Comparison of ENCODE assay signal across 17 cellular contexts in the genomic region with DNA sequence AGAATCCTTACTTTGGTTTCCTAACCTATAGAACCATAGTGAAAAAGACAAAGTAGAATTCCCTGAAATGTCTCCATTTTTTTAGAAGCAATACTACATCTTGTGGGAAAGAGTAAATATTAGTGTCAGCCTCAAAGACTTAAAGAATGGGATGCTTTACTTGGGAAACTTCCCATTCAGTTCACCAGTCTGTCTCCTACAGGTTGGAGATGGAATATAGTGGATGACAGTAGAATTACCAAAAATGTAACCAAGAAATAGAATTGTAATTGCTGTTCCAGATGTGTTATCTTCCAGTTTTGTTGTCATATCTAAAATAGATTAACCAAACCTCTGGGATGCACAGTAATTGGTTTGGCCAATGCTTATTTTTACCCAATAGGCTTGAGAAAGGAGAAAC.
DNase-seq lines count a peak whose midpoint lies in the region; ATAC-seq and TF ChIP-seq lines count a peak whose summit lies in the region.
"Had no signal": no experiment of that assay in that cellular context is flagged by ENCODE, and none has a peak within 500 bp of the region (broad histone marks: within the 10 kb centered on the region; RNA-seq: fewer than 3 reads in every experiment).

No MANE protein-coding gene starts in this region.

- H3K27ac ChIP-seq in C4-2B (no peak overlapping the region), HCT116 (ENCODE audit: low read depth, low read length) (no peak overlapping the region), endodermal cell (ENCODE audit: low read depth, low read length) (no peak overlapping the region), osteoblast (ENCODE audit: low read depth, low read length) (no peak overlapping the region), coronary artery (no peak overlapping the region)
- H3K27ac ChIP-seq: HL-60 had no signal

- POLR2A ChIA-PET in HCT116 (lab: Charles Lee), result no interaction called here

- intact Hi-C loops in HCT116 (cut with micrococcal nuclease), result no loop called here

- H3K9ac ChIP-seq in HCT116 (ENCODE audit: low read length) (no peak overlapping the region), endodermal cell (ENCODE audit: extremely low read depth, low read length, poor library complexity, severe bottlenecking) (no peak overlapping the region)

- H3K4me3 Mint-ChIP-seq in endodermal cell (no peak overlapping the region), neural crest cell (no peak overlapping the region)
- H3K4me3 Mint-ChIP-seq: CD14-positive monocyte; CD8-positive, alpha-beta T cell had no signal

- DNase-seq in HCT116 (ENCODE audit: low read depth, low spot score) (no peak), endodermal cell (no peak), neural crest cell (ENCODE audit: low read depth, low spot score) (no peak), osteoblast (ENCODE audit: insufficient read length, low spot score, missing footprints) (no peak), NCI-H2107 treated with DMSO at 0.1 percent for 48 hours (lab: John Stamatoyannopoulos, UW; ENCODE audit: unreplicated experiment) (no peak), DMS53 (lab: John Stamatoyannopoulos, UW) (no peak), coronary artery (ENCODE audit: low spot score) (no peak)
- DNase-seq: BE2C; CD8-positive, alpha-beta T cell; COR-L47; DMS153; DND-41; GDM1; HCEC 1CT had no signal

- CTCF ChIA-PET in HCT116 (lab: Charles Lee), result no interaction called here

- H4K20me1 ChIP-seq in HCT116 (ENCODE audit: insufficient read depth) (no peaks in the 10 kb centered on the region), osteoblast (ENCODE audit: insufficient read depth, low read length) (no peaks in the 10 kb centered on the region)

- H2AFZ ChIP-seq in HCT116 (ENCODE audit: low read depth, low read length, poor library complexity, severe bottlenecking), result peak overlapping the region; percentile 45
- no peak overlapping the region for H2AFZ ChIP-seq in osteoblast (ENCODE audit: low read length)

- H3K9me3 ChIP-seq in HCT116 (ENCODE audit: control insufficient read depth in 1 of 2, insufficient read depth in 1 of 2, low read depth in 1 of 2, low read length in 2 of 2) (no peaks in the 10 kb centered on the region), endodermal cell (ENCODE audit: control insufficient read depth, low read length) (no peaks in the 10 kb centered on the region), osteoblast (ENCODE audit: low read depth, low read length) (no peaks in the 10 kb centered on the region)
- H3K9me3 ChIP-seq: BE2C had no signal

- TF ChIP-seq POLR2A in HCT116 (IDR thresholded peaks at IDR 0.05; ENCODE audit: borderline replicate concordance, extremely low read depth, insufficient read depth, insufficient read length), result no peak

- no peaks in the 10 kb centered on the region for H3K27me3 Mint-ChIP-seq in endodermal cell (ENCODE audit: insufficient read depth)
- no peaks in the 10 kb centered on the region for H3K27me3 Mint-ChIP-seq in neural crest cell (ENCODE audit: low read depth)

- BruUV-seq in HCT116 (replicated peaks; lab: Mats Ljungman, UMichigan), result no TSS peak

- no peak overlapping the region for H3K27ac Mint-ChIP-seq in endodermal cell
- H3K27ac Mint-ChIP-seq in neural crest cell (ENCODE audit: unreplicated experiment), result no peak overlapping the region
- H3K27ac Mint-ChIP-seq: CD14-positive monocyte; CD8-positive, alpha-beta T cell had no signal

- H3K4me2 ChIP-seq in HCT116 (ENCODE audit: low read length) (no peak overlapping the region), osteoblast (ENCODE audit: insufficient read depth, low read length) (no peak overlapping the region)

- peak; percentile 38; the same call in 1 of the 2 replicates for TF ChIP-seq RAD21 in HCT116 (IDR thresholded peaks at IDR 0.05; ENCODE audit: low read depth)

- H3K9me3 Mint-ChIP-seq in endodermal cell, result no peaks in the 10 kb centered on the region
- H3K9me3 Mint-ChIP-seq in neural crest cell, result peaks cover 2% of the 10 kb centered on the region

- H3K79me2 ChIP-seq in HCT116 (ENCODE audit: insufficient read depth, low read length), result no peaks in the 10 kb centered on the region
- H3K79me2 ChIP-seq in osteoblast (ENCODE audit: insufficient read depth, low read length), result no peaks in the 10 kb centered on the region

- H3K36me3 ChIP-seq in HCT116 (ENCODE audit: control insufficient read depth in 1 of 2, insufficient read depth in 2 of 2, low read length in 2 of 2) (no peaks in the 10 kb centered on the region), endodermal cell (ENCODE audit: control insufficient read depth, insufficient read depth, low read length) (no peaks in the 10 kb centered on the region), osteoblast (ENCODE audit: insufficient read depth, low read length) (no peaks in the 10 kb centered on the region)
- H3K36me3 ChIP-seq: BE2C had no signal

- no peak overlapping the region for H3K4me3 ChIP-seq in HCT116 (replicated peaks in 1 of 2; ENCODE audit: low read depth in 1 of 2, low read length in 2 of 2)
- no peak overlapping the region for H3K4me3 ChIP-seq in endodermal cell (ENCODE audit: low read length)
- H3K4me3 ChIP-seq in osteoblast (ENCODE audit: insufficient read depth, low read length), result no peak overlapping the region
- no peak overlapping the region for H3K4me3 ChIP-seq in coronary artery

- H3K4me1 Mint-ChIP-seq in endodermal cell (peaks cover 11% of the 10 kb centered on the region), neural crest cell (no peaks in the 10 kb centered on the region)
- H3K4me1 Mint-ChIP-seq: CD14-positive monocyte had no signal

- H3K36me3 Mint-ChIP-seq in endodermal cell (ENCODE audit: low read depth) (no peaks in the 10 kb centered on the region), neural crest cell (ENCODE audit: low read depth) (no peaks in the 10 kb centered on the region)
- H3K36me3 Mint-ChIP-seq: CD14-positive monocyte; CD8-positive, alpha-beta T cell had no signal

- TF ChIP-seq CTCF in C4-2B (conservative IDR thresholded peaks at IDR 0.05), result peak; percentile 25; the same call in 1 of the 2 replicates
- peak in 2 of 3 experiments; percentile 33 to 42; a peak in 3 of 6 replicates for TF ChIP-seq CTCF in HCT116 (IDR thresholded peaks at IDR 0.05 in 2 of 3, conservative IDR thresholded peaks at IDR 0.05 in 1 of 3; ENCODE audit: borderline replicate concordance in 1 of 3, insufficient read depth in 1 of 3, low read depth in 2 of 3, low read length in 2 of 3)
- peak; percentile 67 for TF ChIP-seq CTCF in endodermal cell (conservative IDR thresholded peaks at IDR 0.05)
- TF ChIP-seq CTCF in neural crest cell (conservative IDR thresholded peaks at IDR 0.05), result peak; percentile 14
- TF ChIP-seq CTCF in osteoblast (IDR thresholded peaks at IDR 0.05; ENCODE audit: extremely low read depth, low read depth, low read length), result no peak
- no peak for TF ChIP-seq CTCF in coronary artery (IDR thresholded peaks at IDR 0.05)

- H3K4me1 ChIP-seq in HCT116 (ENCODE audit: control insufficient read depth in 1 of 2, insufficient read depth in 2 of 2, low read length in 2 of 2), result no peaks in the 10 kb centered on the region
- peaks cover 6% of the 10 kb centered on the region for H3K4me1 ChIP-seq in endodermal cell (ENCODE audit: control insufficient read depth, insufficient read depth, low read length)
- H3K4me1 ChIP-seq in osteoblast (ENCODE audit: insufficient read depth, low read length), result no peaks in the 10 kb centered on the region
- H3K4me1 ChIP-seq: BE2C had no signal

- H3K9me2 ChIP-seq in HCT116 (ENCODE audit: insufficient read depth), result no peaks in the 10 kb centered on the region

- RAD21 ChIA-PET in HCT116 (lab: Charles Lee; ENCODE audit: low non-redundant PET in 1 of 2, low total read pairs in 2 of 2, uncharacterized antibody in 2 of 2, unreplicated experiment in 2 of 2), result no interaction called here

- no peak for ATAC-seq in HCT116
- ATAC-seq: CD8-positive, alpha-beta T cell had no signal

- H3K27me3 ChIP-seq in HCT116 (ENCODE audit: insufficient read depth, low read length), result no peaks in the 10 kb centered on the region
- no peaks in the 10 kb centered on the region for H3K27me3 ChIP-seq in endodermal cell (ENCODE audit: control insufficient read depth, insufficient read depth, low read length, poor library complexity, severe bottlenecking)
- H3K27me3 ChIP-seq in osteoblast (ENCODE audit: insufficient read depth, low read length), result no peaks in the 10 kb centered on the region
- H3K27me3 ChIP-seq: BE2C had no signal

TF ChIP-seq in HCT116, 20 proteins besides CTCF, POLR2A, EP300 and RAD21:
- TF ChIP-seq SP1 (IDR thresholded peaks at IDR 0.05; ENCODE audit: low read depth) (no peak), CBX3 (IDR thresholded peaks at IDR 0.05; ENCODE audit: low read depth) (no peak), YY1 (IDR thresholded peaks at IDR 0.05; ENCODE audit: extremely low read depth, insufficient replicate concordance, low read depth, low read length) (no peak), SIN3A (IDR thresholded peaks at IDR 0.05; ENCODE audit: low read depth) (no peak), ZFX (IDR thresholded peaks at IDR 0.05) (no peak), CEBPB (IDR thresholded peaks at IDR 0.05; ENCODE audit: low read depth) (no peak), ELF1 (IDR thresholded peaks at IDR 0.05; ENCODE audit: borderline replicate concordance, low read depth) (no peak), POLR2AphosphoS5 (IDR thresholded peaks at IDR 0.05; ENCODE audit: low read depth, low read length) (no peak)
- TF ChIP-seq, protein P1, sequence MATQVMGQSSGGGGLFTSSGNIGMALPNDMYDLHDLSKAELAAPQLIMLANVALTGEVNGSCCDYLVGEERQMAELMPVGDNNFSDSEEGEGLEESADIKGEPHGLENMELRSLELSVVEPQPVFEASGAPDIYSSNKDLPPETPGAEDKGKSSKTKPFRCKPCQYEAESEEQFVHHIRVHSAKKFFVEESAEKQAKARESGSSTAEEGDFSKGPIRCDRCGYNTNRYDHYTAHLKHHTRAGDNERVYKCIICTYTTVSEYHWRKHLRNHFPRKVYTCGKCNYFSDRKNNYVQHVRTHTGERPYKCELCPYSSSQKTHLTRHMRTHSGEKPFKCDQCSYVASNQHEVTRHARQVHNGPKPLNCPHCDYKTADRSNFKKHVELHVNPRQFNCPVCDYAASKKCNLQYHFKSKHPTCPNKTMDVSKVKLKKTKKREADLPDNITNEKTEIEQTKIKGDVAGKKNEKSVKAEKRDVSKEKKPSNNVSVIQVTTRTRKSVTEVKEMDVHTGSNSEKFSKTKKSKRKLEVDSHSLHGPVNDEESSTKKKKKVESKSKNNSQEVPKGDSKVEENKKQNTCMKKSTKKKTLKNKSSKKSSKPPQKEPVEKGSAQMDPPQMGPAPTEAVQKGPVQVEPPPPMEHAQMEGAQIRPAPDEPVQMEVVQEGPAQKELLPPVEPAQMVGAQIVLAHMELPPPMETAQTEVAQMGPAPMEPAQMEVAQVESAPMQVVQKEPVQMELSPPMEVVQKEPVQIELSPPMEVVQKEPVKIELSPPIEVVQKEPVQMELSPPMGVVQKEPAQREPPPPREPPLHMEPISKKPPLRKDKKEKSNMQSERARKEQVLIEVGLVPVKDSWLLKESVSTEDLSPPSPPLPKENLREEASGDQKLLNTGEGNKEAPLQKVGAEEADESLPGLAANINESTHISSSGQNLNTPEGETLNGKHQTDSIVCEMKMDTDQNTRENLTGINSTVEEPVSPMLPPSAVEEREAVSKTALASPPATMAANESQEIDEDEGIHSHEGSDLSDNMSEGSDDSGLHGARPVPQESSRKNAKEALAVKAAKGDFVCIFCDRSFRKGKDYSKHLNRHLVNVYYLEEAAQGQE (IDR thresholded peaks at IDR 0.05; ENCODE audit: low read depth), result no peak

Comparison
In these comparisons a context has a peak if more than half of its experiments do, and no peak if none do; other contexts are left out.
1. CTCF ChIP-seq: peak in C4-2B (single experiment), HCT116 (2 of 3), endodermal cell (single experiment) and neural crest cell (single experiment); none in osteoblast (single experiment) and coronary artery (single experiment).